14 cellular contexts compared by ENCODE assay signal in the genomic region with DNA sequence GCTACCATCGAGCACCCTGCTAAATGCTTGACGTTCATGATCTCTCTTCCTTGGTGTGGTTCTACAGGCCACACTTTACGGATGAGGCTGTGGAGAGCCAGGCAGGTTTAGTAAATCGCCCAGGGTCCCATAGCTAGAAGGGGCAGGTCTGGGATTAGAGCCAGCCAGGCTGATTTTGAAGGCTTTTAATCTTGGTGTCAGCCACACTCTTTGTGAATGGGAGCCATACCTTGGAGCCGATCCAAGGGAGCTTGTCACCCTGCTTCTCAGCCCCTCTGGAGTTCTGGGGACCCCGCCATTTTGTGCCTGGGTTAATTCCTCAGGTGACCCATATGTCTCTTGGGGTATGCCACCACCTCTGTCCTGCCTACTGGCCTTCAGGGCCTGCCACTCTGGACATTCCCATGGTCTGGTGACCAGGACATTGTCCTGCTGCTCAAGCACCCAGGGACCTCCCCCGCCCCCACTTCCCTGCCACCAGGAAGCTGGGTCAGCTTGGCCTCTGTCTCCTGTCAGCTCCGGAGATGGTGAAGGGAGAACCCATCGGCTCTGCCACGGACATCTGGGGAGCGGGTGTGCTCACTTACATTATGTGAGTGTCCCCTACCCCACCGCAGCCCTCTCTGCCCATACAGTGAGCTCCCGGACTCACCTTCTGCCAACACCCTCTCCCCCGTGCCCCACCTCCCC. TPM values are rescaled to one million over a fixed set of nuclear protein-coding genes. Genes with fewer than 3 reads are reported as not detected.
A peak's percentile ranks its signal among the peaks of the same experiment; 100 is the strongest.
DNase-seq lines count a peak whose midpoint lies in the region; ATAC-seq and TF ChIP-seq lines count a peak whose summit lies in the region.
"Had no signal": no experiment of that assay in that cellular context is flagged by ENCODE, and none has a peak within 500 bp of the region (broad histone marks: within the 10 kb centered on the region; RNA-seq: fewer than 3 reads in every experiment).

No MANE protein-coding gene starts in this region.

- H3K4me3 ChIP-seq in esophagus muscularis mucosa (no peak overlapping the region), right atrium auricular region (no peak overlapping the region), gastrocnemius medialis (no peak overlapping the region)

- H3K9me3 ChIP-seq in esophagus muscularis mucosa = no peaks in the 10 kb centered on the region
- no peaks in the 10 kb centered on the region for H3K9me3 ChIP-seq in right atrium auricular region
- H3K9me3 ChIP-seq in gastrocnemius medialis = no peaks in the 10 kb centered on the region

- intact Hi-C loops in esophagus muscularis mucosa (cut with DNase I) = no loop called here
- intact Hi-C loops in gastrocnemius medialis (cut with DNase I; ENCODE audit: low total_unique reads) = loop anchor here (10.0 kb wide), 1 partner anchor 327 kb away; a partner anchor contains a TSS

- TF ChIP-seq POLR2A in esophagus muscularis mucosa (IDR thresholded peaks at IDR 0.05; ENCODE audit: low read depth) (no peak), gastrocnemius medialis (IDR thresholded peaks at IDR 0.05) (no peak)

- H3K27me3 ChIP-seq in esophagus muscularis mucosa = peaks cover 0 to 25% (median 0%) of the 10 kb centered on the region in 4 donors
- no peaks in the 10 kb centered on the region for H3K27me3 ChIP-seq in right atrium auricular region
- no peaks in the 10 kb centered on the region for H3K27me3 ChIP-seq in gastrocnemius medialis

- no peak for TF ChIP-seq CTCF in esophagus muscularis mucosa (IDR thresholded peaks at IDR 0.05)
- TF ChIP-seq CTCF in right atrium auricular region (IDR thresholded peaks at IDR 0.05) = no peak
- TF ChIP-seq CTCF in gastrocnemius medialis (IDR thresholded peaks at IDR 0.05 in 4 of 5, conservative IDR thresholded peaks at IDR 0.05 in 1 of 5) = no peak

- peaks cover 7 to 70% (median 40%) of the 10 kb centered on the region in 4 donors for H3K36me3 ChIP-seq in esophagus muscularis mucosa
- peaks cover 40% of the 10 kb centered on the region for H3K36me3 ChIP-seq in right atrium auricular region
- H3K36me3 ChIP-seq in gastrocnemius medialis = peaks cover 0 to 42% of the 10 kb centered on the region in 2 donors

- H3K4me1 ChIP-seq in esophagus muscularis mucosa = peaks cover 15 to 40% (median 29%) of the 10 kb centered on the region in 4 donors
- H3K4me1 ChIP-seq in right atrium auricular region = peaks cover 0 to 33% of the 10 kb centered on the region in 2 donors
- peaks cover 13 to 14% of the 10 kb centered on the region in 2 donors for H3K4me1 ChIP-seq in gastrocnemius medialis

- WGBS in esophagus muscularis mucosa = 71% methylated on average over 13 of the region's 14 CpGs

- peak overlapping the region; percentile 27 to 99 (median 97) for H3K27ac ChIP-seq in esophagus muscularis mucosa (replicated peaks in 1 of 4)
- peak overlapping the region; percentile 37 to 57 for H3K27ac ChIP-seq in right atrium auricular region
- H3K27ac ChIP-seq in gastrocnemius medialis = peak overlapping the region; percentile 10 to 78 (median 41)
- H3K27ac ChIP-seq: 22Rv1 had no signal

- in situ Hi-C loops in gastrocnemius medialis (cut with MboI; ENCODE audit: low sequenced_read_pairs in 4 of 4) = loop anchor here in 1 of 4 donors (5.0 kb wide), 1 partner anchor 36 kb away; no protein-coding TSS in a partner anchor

- ATAC-seq in gastrocnemius medialis (no peak), GM21576 (IDR thresholded peaks at IDR 0.05; ENCODE audit: unreplicated experiment) (no peak), HG03571 (IDR thresholded peaks at IDR 0.05; ENCODE audit: unreplicated experiment) (no peak), GM21515 (IDR thresholded peaks at IDR 0.05; ENCODE audit: unreplicated experiment) (no peak)
- ATAC-seq: CD8-positive, alpha-beta T cell had no signal

- DNase-seq in NCI-H82 (lab: John Stamatoyannopoulos, UW) (peak; percentile 48), NCI-H82 treated with DMSO at 0.1 percent for 48 hours (lab: John Stamatoyannopoulos, UW; ENCODE audit: unreplicated experiment) (no peak), esophagus muscularis mucosa (ENCODE audit: extremely low spot score) (no peak), right atrium auricular region (ENCODE audit: low spot score) (no peak), gastrocnemius medialis (no peak)
- DNase-seq: COR-L47, GOT3, HCEC 1CT, HFFc6 had no signal

- no peak for TF ChIP-seq EP300 in esophagus muscularis mucosa (IDR thresholded peaks at IDR 0.05)

RNA-seq across cellular contexts. Expression of a gene that starts 7.3 kb away (rescaled TPM):
- 10 to 100 TPM; 16.2 to 32.6 (median 19.9) TPM for total RNA-seq in esophagus muscularis mucosa
- total RNA-seq in right atrium auricular region = 10 to 100 TPM; 21.6 to 23.3 TPM
- 10 to 100 TPM; 18.0 to 25.8 (median 24.4) TPM for total RNA-seq in gastrocnemius medialis

RNA-seq across cellular contexts. Expression of a gene that starts 22.9 kb away (rescaled TPM):
- total RNA-seq in esophagus muscularis mucosa (not detected), right atrium auricular region (not detected), gastrocnemius medialis (under 1 TPM in 1 of 4 donors, not detected in 3; 0.11 TPM)

RNA-seq across cellular contexts. Expression of a gene that starts 52.2 kb away (rescaled TPM):
- 10 to 100 TPM; 44.4 to 67.8 (median 58.4) TPM for total RNA-seq in esophagus muscularis mucosa
- total RNA-seq in right atrium auricular region = 100 to 1,000 TPM; 206 to 228 TPM
- total RNA-seq in gastrocnemius medialis = 10 to 100 TPM; 21.0 to 50.5 (median 37.2) TPM

RNA-seq across cellular contexts. Expression of a gene that starts 52.4 kb away (rescaled TPM):
- total RNA-seq in esophagus muscularis mucosa (1 to 10 TPM; 3.7 to 4.7 (median 4.2) TPM), right atrium auricular region (1 to 10 TPM; 1.8 to 4.3 TPM), gastrocnemius medialis (1 to 10 TPM in 3 of 4 donors, under 1 TPM in 1; 0.87 to 6.7 (median 3.3) TPM)

RNA-seq across cellular contexts. Expression of a gene that starts 56.8 kb away (rescaled TPM):
- total RNA-seq in esophagus muscularis mucosa = 100 to 1,000 TPM; 115 to 251 (median 180) TPM
- 10 to 100 TPM; 82.2 to 90.8 TPM for total RNA-seq in right atrium auricular region
- total RNA-seq in gastrocnemius medialis = 100 to 1,000 TPM; 104 to 387 (median 222) TPM

Comparison
In these comparisons a context has a peak if more than half of its experiments do, and no peak if none do; other contexts are left out.
1. H3K27ac ChIP-seq: peak in every context shown above with its lines; median percentile 97 in esophagus muscularis mucosa; 47 in right atrium auricular region; 41 in gastrocnemius medialis.